16 cellular contexts compared by ENCODE assay signal in genomic region chr6:2982464-2983121, GRCh38. TPM values are rescaled to one million over a fixed set of nuclear protein-coding genes. Genes with fewer than 3 reads are reported as not detected.
DNase-seq lines count a peak whose midpoint lies in the region; ATAC-seq, FAIRE-seq and TF ChIP-seq lines count a peak whose summit lies in the region.
"Had no signal": no experiment of that assay in that cellular context is flagged by ENCODE, and none has a peak within 500 bp of the region (broad histone marks: within the 10 kb centered on the region; RNA-seq: fewer than 3 reads in every experiment).

No MANE protein-coding gene starts in this region.

- H3K4me3 Mint-ChIP-seq in osteocyte (ENCODE audit: unreplicated experiment) = no peak overlapping the region
- H3K4me3 Mint-ChIP-seq: activated naive CD8-positive, alpha-beta T cell treated with anti-CD3 and anti-CD28 coated beads for 36 hours had no signal

- H3K27ac ChIP-seq in esophagus muscularis mucosa (replicated peaks in 1 of 4) (peak overlapping the region; percentile 14 to 68 (median 52)), vagina (peak overlapping the region; percentile 76)
- H3K27ac ChIP-seq: WERI-Rb-1 had no signal

- H3K27me3 Mint-ChIP-seq in osteocyte (ENCODE audit: unreplicated experiment) = no peaks in the 10 kb centered on the region
- H3K27me3 Mint-ChIP-seq: activated naive CD8-positive, alpha-beta T cell treated with anti-CD3 and anti-CD28 coated beads for 36 hours had no signal

- H3K4me1 Mint-ChIP-seq in osteocyte (ENCODE audit: unreplicated experiment) = peaks cover 33% of the 10 kb centered on the region

- no peaks in the 10 kb centered on the region for H3K36me3 ChIP-seq in esophagus muscularis mucosa
- no peaks in the 10 kb centered on the region for H3K36me3 ChIP-seq in vagina
- H3K36me3 ChIP-seq: WERI-Rb-1 had no signal

- TF ChIP-seq EP300 in esophagus muscularis mucosa (IDR thresholded peaks at IDR 0.05) = no peak

- no peaks in the 10 kb centered on the region for H3K9me3 Mint-ChIP-seq in osteocyte (ENCODE audit: unreplicated experiment)
- H3K9me3 Mint-ChIP-seq: activated naive CD8-positive, alpha-beta T cell treated with anti-CD3 and anti-CD28 coated beads for 36 hours had no signal

- ATAC-seq in Right ventricle myocardium superior (ENCODE audit: poor library complexity) (peak; percentile 18), left ventricle myocardium superior (no peak)
- ATAC-seq: SK-N-SH treated with all-trans-retinoic acid at 6 μM for 48 hours had no signal

- 82% methylated on average over 4 of the region's 4 CpGs for WGBS in esophagus muscularis mucosa

- H3K9me3 ChIP-seq in esophagus muscularis mucosa (no peaks in the 10 kb centered on the region), vagina (no peaks in the 10 kb centered on the region)
- H3K9me3 ChIP-seq: Caco-2 had no signal

- no peak for FAIRE-seq in D721Med (lab: Jason Lieb, UNC)
- FAIRE-seq: A204.1 had no signal

- TF ChIP-seq CTCF in esophagus muscularis mucosa (IDR thresholded peaks at IDR 0.05) = no peak
- no peak for TF ChIP-seq CTCF in osteocyte (IDR thresholded peaks at IDR 0.05)
- TF ChIP-seq CTCF in vagina (IDR thresholded peaks at IDR 0.05) = no peak
- TF ChIP-seq CTCF in D721Med (IDR thresholded peaks at IDR 0.05; ENCODE audit: insufficient read depth, missing control alignments) = no peak

- intact Hi-C loops in Right ventricle myocardium superior (cut with DNase I) = loop anchor here (10.0 kb wide), 1 partner anchor 48 kb away; no protein-coding TSS in a partner anchor
- intact Hi-C loops in left ventricle myocardium superior (cut with micrococcal nuclease) = no loop called here
- intact Hi-C loops in esophagus muscularis mucosa (cut with DNase I) = no loop called here
- intact Hi-C loops in vagina (cut with DNase I) = no loop called here

- no peak overlapping the region for H3K4me3 ChIP-seq in esophagus muscularis mucosa
- H3K4me3 ChIP-seq in vagina = no peak overlapping the region

- TF ChIP-seq POLR2A in esophagus muscularis mucosa (IDR thresholded peaks at IDR 0.05; ENCODE audit: low read depth) (no peak), vagina (IDR thresholded peaks at IDR 0.05) (no peak)

- peak overlapping the region; percentile 57 for H3K27ac Mint-ChIP-seq in osteocyte (ENCODE audit: unreplicated experiment)
- H3K27ac Mint-ChIP-seq: activated naive CD8-positive, alpha-beta T cell treated with anti-CD3 and anti-CD28 coated beads for 36 hours had no signal

- H3K27me3 ChIP-seq in esophagus muscularis mucosa (no peaks in the 10 kb centered on the region), vagina (no peaks in the 10 kb centered on the region)

- H3K36me3 Mint-ChIP-seq in osteocyte (ENCODE audit: unreplicated experiment) = no peaks in the 10 kb centered on the region
- H3K36me3 Mint-ChIP-seq: activated naive CD8-positive, alpha-beta T cell treated with anti-CD3 and anti-CD28 coated beads for 36 hours had no signal

- peaks cover 32 to 48% (median 43%) of the 10 kb centered on the region in 4 donors for H3K4me1 ChIP-seq in esophagus muscularis mucosa
- H3K4me1 ChIP-seq in vagina = peaks cover 26% of the 10 kb centered on the region

- DNase-seq in Right ventricle myocardium superior = no peak
- no peak for DNase-seq in left ventricle myocardium superior
- DNase-seq in esophagus muscularis mucosa (ENCODE audit: extremely low spot score) = no peak
- DNase-seq in osteocyte (ENCODE audit: extremely low spot score, unreplicated experiment) = peak; percentile 46
- DNase-seq in vagina (ENCODE audit: extremely low spot score in 2 of 2) = no peak
- DNase-seq in D721Med (ENCODE audit: insufficient read length, low spot score) = no peak
- DNase-seq in OCI-M1 (lab: John Stamatoyannopoulos, UW) = no peak
- DNase-seq in NCI-H187 treated with DMSO at 0.1 percent for 48 hours (lab: John Stamatoyannopoulos, UW) = no peak
- DNase-seq: activated naive CD8-positive, alpha-beta T cell treated with anti-CD3 and anti-CD28 coated beads for 36 hours; Caco-2; caudate nucleus; NCI-H345; posterior cingulate gyrus; WERI-Rb-1 had no signal

RNA-seq across cellular contexts. Expression of gene SERPINB6, which starts 11.2 kb away (rescaled TPM):
- total RNA-seq in Right ventricle myocardium superior (265 TPM), left ventricle myocardium superior (277 TPM), esophagus muscularis mucosa (100 to 1,000 TPM; 114 to 125 (median 124) TPM), osteocyte (90.2 and 93.1 TPM in 2 replicates), vagina (93.8 TPM)

RNA-seq across cellular contexts. Expression of gene NQO2, which starts 17.1 kb away (rescaled TPM):
- total RNA-seq in Right ventricle myocardium superior = 70.5 TPM
- total RNA-seq in left ventricle myocardium superior = 59.6 TPM
- 10 to 100 TPM; 22.9 to 31.3 (median 27.2) TPM for total RNA-seq in esophagus muscularis mucosa
- 35.5 and 40.1 TPM in 2 replicates for total RNA-seq in osteocyte
- 11.8 TPM for total RNA-seq in vagina
